26 cellular contexts compared by ENCODE assay signal in the genomic region with DNA sequence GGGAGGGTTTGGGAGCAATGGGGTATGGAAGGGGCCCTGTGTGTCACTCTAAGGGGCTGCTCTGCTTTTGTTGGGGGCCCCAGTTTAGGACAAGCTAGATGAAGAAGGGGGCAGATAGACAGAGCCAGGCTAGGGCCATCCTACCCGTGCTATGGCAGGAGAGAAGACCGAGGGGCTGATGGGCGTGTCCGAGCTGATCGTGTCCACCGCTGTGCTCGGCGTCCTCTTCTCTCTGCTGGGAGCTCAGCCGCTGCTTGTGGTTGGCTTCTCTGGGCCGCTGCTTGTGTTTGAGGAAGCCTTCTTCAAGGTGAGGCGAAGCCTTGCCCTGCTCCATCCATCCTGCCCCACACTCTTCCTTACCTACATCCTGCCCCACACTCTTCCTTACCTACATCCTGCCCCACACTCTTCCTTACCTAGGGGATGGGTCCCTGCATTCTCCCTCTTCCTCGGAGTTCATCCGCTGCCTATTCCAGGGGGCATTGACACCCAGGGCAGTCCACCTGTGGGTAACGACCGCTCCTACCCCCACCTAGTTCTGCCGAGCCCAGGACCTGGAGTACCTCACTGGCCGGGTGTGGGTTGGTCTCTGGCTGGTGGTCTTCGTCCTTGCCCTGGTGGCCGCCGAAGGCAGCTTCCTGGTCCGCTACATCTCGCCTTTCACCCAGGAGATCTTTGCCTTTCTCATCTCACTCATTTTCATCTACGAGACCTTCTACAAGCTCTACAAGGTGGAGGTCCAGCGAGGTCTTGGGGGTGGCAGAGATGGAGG. TPM values are rescaled to one million over a fixed set of nuclear protein-coding genes. Genes with fewer than 3 reads are reported as not detected.
DNase-seq lines count a peak whose midpoint lies in the region; ATAC-seq and TF ChIP-seq lines count a peak whose summit lies in the region.
"Had no signal": no experiment of that assay in that cellular context is flagged by ENCODE, and none has a peak within 500 bp of the region (broad histone marks: within the 10 kb centered on the region; RNA-seq: fewer than 3 reads in every experiment).

No MANE protein-coding gene starts in this region.

- no peak overlapping the region for H3K4me3 ChIP-seq in Peyer's patch
- H3K4me3 ChIP-seq: BLaER1, hepatocyte, neural progenitor cell, right lobe of liver, tibial nerve had no signal

- H3K9me3 ChIP-seq in Peyer's patch = no peaks in the 10 kb centered on the region
- H3K9me3 ChIP-seq: BLaER1, right lobe of liver, tibial nerve had no signal

- peaks cover 11% of the 10 kb centered on the region for H3K4me1 Mint-ChIP-seq in HFFc6 (ENCODE audit: low read depth)
- H3K4me1 Mint-ChIP-seq: activated B cell treated with CpG ODN at 0.5 μM for 24 hours had no signal

- H3K4me3 Mint-ChIP-seq in HFFc6 = no peak overlapping the region
- H3K4me3 Mint-ChIP-seq: activated B cell treated with CpG ODN at 0.5 μM for 24 hours; central memory CD8-positive, alpha-beta T cell; neural progenitor cell had no signal

- peaks cover 4% of the 10 kb centered on the region for H3K27me3 Mint-ChIP-seq in HFFc6 (ENCODE audit: insufficient read depth)

- H3K36me3 Mint-ChIP-seq in HFFc6 (ENCODE audit: low read depth) = no peaks in the 10 kb centered on the region

- H3K4me1 ChIP-seq in Peyer's patch = no peaks in the 10 kb centered on the region
- H3K4me1 ChIP-seq: neural progenitor cell, right lobe of liver, tibial nerve had no signal

- H3K36me3 ChIP-seq in Peyer's patch = no peaks in the 10 kb centered on the region
- H3K36me3 ChIP-seq: BLaER1, neural progenitor cell, right lobe of liver had no signal

- no peak for TF ChIP-seq CTCF in GM10266 (IDR thresholded peaks at IDR 0.05; ENCODE audit: control insufficient read depth, insufficient read depth, low read depth, missing control alignments)
- no peak for TF ChIP-seq CTCF in HFFc6 (IDR thresholded peaks at IDR 0.05)
- no peak for TF ChIP-seq CTCF in Peyer's patch (IDR thresholded peaks at IDR 0.05)

- no peak overlapping the region for H3K27ac ChIP-seq in Peyer's patch
- H3K27ac ChIP-seq: BLaER1, hepatocyte, neural progenitor cell, right lobe of liver, tibial nerve had no signal

- no peak for ATAC-seq in left lobe of liver
- no peak for ATAC-seq in HG02571 (IDR thresholded peaks at IDR 0.05; ENCODE audit: unreplicated experiment)
- ATAC-seq: HCT116, right lobe of liver had no signal

- no peak overlapping the region for H3K27ac Mint-ChIP-seq in HFFc6
- H3K27ac Mint-ChIP-seq: activated B cell treated with CpG ODN at 0.5 μM for 24 hours, neural progenitor cell had no signal

- DNase-seq in AG08396 (ENCODE audit: low spot score) (peak; percentile 4), GM10266 (ENCODE audit: extremely low spot score) (peak; percentile 4), cerebellum (ENCODE audit: low spot score) (peak; percentile 0), left lobe of liver (ENCODE audit: low spot score) (peak; percentile 40), HFFc6 (no peak), Peyer's patch (no peak), nucleus accumbens (lab: John Stamatoyannopoulos, UW) (no peak)
- DNase-seq: activated B cell treated with CpG ODN at 0.5 μM for 24 hours; activated naive CD4-positive, alpha-beta T cell; dermis blood vessel endothelial cell; foreskin melanocyte; Karpas-422; NCI-H1694; NCI-H2171; right lobe of liver; RPMI8226; stimulated activated CD4-positive, alpha-beta T cell treated with anti-CD3 and anti-CD28 coated beads, Interleukin-12 subunit alpha, Interleukin-12 subunit beta, amount 100 ng/mL, for 4 hours; stimulated activated CD4-positive, alpha-beta T cell treated with anti-CD3 and anti-CD28 coated beads, Interleukin-2, amount 100 ng/mL, for 48 hours; T-helper 1 cell had no signal

- H3K9me3 Mint-ChIP-seq in HFFc6 = no peaks in the 10 kb centered on the region
- H3K9me3 Mint-ChIP-seq: activated B cell treated with CpG ODN at 0.5 μM for 24 hours; central memory CD8-positive, alpha-beta T cell; neural progenitor cell had no signal

- no peak for TF ChIP-seq POLR2A in Peyer's patch (IDR thresholded peaks at IDR 0.05)

- no peaks in the 10 kb centered on the region for H3K27me3 ChIP-seq in Peyer's patch
- H3K27me3 ChIP-seq: BLaER1, hepatocyte, neural progenitor cell, right lobe of liver, tibial nerve had no signal

RNA-seq across cellular contexts. Expression of a gene that starts 8.9 kb away (rescaled TPM):
- total RNA-seq in cerebellum (20.9 TPM), left lobe of liver (0.20 TPM), Peyer's patch (1 to 10 TPM in 1 of 4 donors, under 1 TPM in 1, not detected in 2; 0.57 to 8.1 TPM)
- 10 to 100 TPM in 1 of 6 experiments, 1 to 10 TPM in 5; 3.7 to 13.5 (median 4.3) TPM for total RNA-seq in HFFc6 (2021; fragmentation: NEBNext Ultra II Directional; extraction: Animal tissue kit (Norgen Biotek cat#: 25700))
- total RNA-seq: activated B cell treated with CpG ODN at 0.5 μM for 24 hours had no signal

RNA-seq across cellular contexts. Expression of a gene that starts 38.7 kb away (rescaled TPM):
- total RNA-seq in cerebellum (31.0 TPM), left lobe of liver (7.7 TPM), Peyer's patch (10 to 100 TPM; 19.4 to 62.6 (median 51.5) TPM)
- total RNA-seq in HFFc6 (2021; fragmentation: NEBNext Ultra II Directional; extraction: Animal tissue kit (Norgen Biotek cat#: 25700)) = 10 to 100 TPM; 17.4 to 21.5 (median 18.9) TPM

Comparison
In these comparisons a context has a peak if more than half of its experiments do, and no peak if none do; other contexts are left out.
1. DNase-seq: peak in AG08396 (single experiment), GM10266 (single experiment), cerebellum (single experiment) and left lobe of liver (single experiment); none in HFFc6 (single experiment), Peyer's patch (0 of 3) and nucleus accumbens (0 of 56).